1 cellular context compared by ENCODE assay signal in the genomic region with DNA sequence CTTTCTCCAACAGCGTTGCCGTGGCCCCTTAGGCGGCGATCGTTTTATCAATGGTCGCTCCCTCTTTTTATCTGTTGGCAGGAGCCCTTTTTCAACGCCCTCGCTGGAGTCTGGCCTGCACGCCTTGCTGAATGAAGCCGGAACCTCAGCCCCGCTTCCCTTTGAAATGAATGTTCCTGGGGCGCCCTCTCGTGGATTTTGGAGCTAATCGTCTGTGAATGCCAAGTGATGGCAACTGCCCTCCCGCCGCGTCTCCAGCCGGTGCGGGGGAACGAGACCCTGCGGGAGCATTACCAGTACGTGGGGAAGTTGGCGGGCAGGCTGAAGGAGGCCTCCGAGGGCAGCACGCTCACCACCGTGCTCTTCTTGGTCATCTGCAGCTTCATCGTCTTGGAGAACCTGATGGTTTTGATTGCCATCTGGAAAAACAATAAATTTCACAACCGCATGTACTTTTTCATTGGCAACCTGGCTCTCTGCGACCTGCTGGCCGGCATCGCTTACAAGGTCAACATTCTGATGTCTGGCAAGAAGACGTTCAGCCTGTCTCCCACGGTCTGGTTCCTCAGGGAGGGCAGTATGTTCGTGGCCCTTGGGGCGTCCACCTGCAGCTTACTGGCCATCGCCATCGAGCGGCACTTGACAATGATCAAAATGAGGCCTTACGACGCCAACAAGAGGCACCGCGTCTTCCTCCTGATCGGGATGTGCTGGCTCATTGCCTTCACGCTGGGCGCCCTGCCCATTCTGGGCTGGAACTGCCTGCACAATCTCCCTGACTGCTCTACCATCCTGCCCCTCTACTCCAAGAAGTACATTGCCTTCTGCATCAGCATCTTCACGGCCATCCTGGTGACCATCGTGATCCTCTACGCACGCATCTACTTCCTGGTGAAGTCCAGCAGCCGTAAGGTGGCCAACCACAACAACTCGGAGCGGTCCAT.
TF ChIP-seq lines count a peak whose summit lies in the region.

No MANE protein-coding gene starts in this region.

TF ChIP-seq in HepG2, 621 proteins besides CTCF, POLR2A, EP300 and RAD21 (continued from another document):
- TF ChIP-seq, protein P1, sequence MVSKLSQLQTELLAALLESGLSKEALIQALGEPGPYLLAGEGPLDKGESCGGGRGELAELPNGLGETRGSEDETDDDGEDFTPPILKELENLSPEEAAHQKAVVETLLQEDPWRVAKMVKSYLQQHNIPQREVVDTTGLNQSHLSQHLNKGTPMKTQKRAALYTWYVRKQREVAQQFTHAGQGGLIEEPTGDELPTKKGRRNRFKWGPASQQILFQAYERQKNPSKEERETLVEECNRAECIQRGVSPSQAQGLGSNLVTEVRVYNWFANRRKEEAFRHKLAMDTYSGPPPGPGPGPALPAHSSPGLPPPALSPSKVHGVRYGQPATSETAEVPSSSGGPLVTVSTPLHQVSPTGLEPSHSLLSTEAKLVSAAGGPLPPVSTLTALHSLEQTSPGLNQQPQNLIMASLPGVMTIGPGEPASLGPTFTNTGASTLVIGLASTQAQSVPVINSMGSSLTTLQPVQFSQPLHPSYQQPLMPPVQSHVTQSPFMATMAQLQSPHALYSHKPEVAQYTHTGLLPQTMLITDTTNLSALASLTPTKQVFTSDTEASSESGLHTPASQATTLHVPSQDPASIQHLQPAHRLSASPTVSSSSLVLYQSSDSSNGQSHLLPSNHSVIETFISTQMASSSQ (IDR thresholded peaks at IDR 0.05; ENCODE audit: low read depth): no peak
- TF ChIP-seq, protein P1 (CRISPR knock-in tag; IDR thresholded peaks at IDR 0.05; ENCODE audit: borderline replicate concordance): no peak
- TF ChIP-seq ZBTB7A (CRISPR knock-in tag; IDR thresholded peaks at IDR 0.05) (no peak), ZFY (CRISPR knock-in tag; IDR thresholded peaks at IDR 0.05) (peak; percentile 23; the same call in 1 of the 2 replicates), TOPORS (CRISPR knock-in tag; IDR thresholded peaks at IDR 0.05) (no peak), TBL1XR1 (IDR thresholded peaks at IDR 0.05; ENCODE audit: borderline replicate concordance, low read length, partially characterized antibody) (no peak), TCF7 (IDR thresholded peaks at IDR 0.05; ENCODE audit: low read depth) (no peak), RARA (CRISPR knock-in tag; IDR thresholded peaks at IDR 0.05) (no peak), ZNF891 (CRISPR knock-in tag; IDR thresholded peaks at IDR 0.05) (no peak), ZNF816 (CRISPR knock-in tag; IDR thresholded peaks at IDR 0.05; ENCODE audit: borderline replicate concordance) (no peak), YY1 (IDR thresholded peaks at IDR 0.05; ENCODE audit: insufficient read depth, insufficient replicate concordance, low read depth, low read length) (no peak), ZNF792 (CRISPR knock-in tag; IDR thresholded peaks at IDR 0.05) (no peak), ELF3 (CRISPR knock-in tag; IDR thresholded peaks at IDR 0.05) (0 out of 2 replicates have a peak, but pooled peaks have one; percentile 29), FOXM1 (CRISPR knock-in tag; IDR thresholded peaks at IDR 0.05) (no peak), ZNF354B (CRISPR knock-in tag; IDR thresholded peaks at IDR 0.05) (no peak), CCDC6 (CRISPR knock-in tag; IDR thresholded peaks at IDR 0.05) (no peak), ZNF777 (CRISPR knock-in tag; IDR thresholded peaks at IDR 0.05) (no peak), FOSL1 (CRISPR knock-in tag; IDR thresholded peaks at IDR 0.05; ENCODE audit: borderline replicate concordance) (no peak), ZNF234 (CRISPR knock-in tag; conservative IDR thresholded peaks at IDR 0.05) (no peak), MAFK (conservative IDR thresholded peaks at IDR 0.05 in 1 of 2, IDR thresholded peaks at IDR 0.05 in 1 of 2; ENCODE audit: low read length in 2 of 2) (no peak), SMC3 (IDR thresholded peaks at IDR 0.05; ENCODE audit: low read length) (peak; percentile 75), ZNF772 (CRISPR knock-in tag; IDR thresholded peaks at IDR 0.05) (no peak)
- TF ChIP-seq, protein P2, sequence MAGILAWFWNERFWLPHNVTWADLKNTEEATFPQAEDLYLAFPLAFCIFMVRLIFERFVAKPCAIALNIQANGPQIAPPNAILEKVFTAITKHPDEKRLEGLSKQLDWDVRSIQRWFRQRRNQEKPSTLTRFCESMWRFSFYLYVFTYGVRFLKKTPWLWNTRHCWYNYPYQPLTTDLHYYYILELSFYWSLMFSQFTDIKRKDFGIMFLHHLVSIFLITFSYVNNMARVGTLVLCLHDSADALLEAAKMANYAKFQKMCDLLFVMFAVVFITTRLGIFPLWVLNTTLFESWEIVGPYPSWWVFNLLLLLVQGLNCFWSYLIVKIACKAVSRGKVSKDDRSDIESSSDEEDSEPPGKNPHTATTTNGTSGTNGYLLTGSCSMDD (CRISPR knock-in tag; IDR thresholded peaks at IDR 0.05): no peak
- TF ChIP-seq, protein P3, sequence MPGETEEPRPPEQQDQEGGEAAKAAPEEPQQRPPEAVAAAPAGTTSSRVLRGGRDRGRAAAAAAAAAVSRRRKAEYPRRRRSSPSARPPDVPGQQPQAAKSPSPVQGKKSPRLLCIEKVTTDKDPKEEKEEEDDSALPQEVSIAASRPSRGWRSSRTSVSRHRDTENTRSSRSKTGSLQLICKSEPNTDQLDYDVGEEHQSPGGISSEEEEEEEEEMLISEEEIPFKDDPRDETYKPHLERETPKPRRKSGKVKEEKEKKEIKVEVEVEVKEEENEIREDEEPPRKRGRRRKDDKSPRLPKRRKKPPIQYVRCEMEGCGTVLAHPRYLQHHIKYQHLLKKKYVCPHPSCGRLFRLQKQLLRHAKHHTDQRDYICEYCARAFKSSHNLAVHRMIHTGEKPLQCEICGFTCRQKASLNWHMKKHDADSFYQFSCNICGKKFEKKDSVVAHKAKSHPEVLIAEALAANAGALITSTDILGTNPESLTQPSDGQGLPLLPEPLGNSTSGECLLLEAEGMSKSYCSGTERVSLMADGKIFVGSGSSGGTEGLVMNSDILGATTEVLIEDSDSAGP (CRISPR knock-in tag; IDR thresholded peaks at IDR 0.05; ENCODE audit: borderline replicate concordance): 0 out of 2 replicates have a peak, but pooled peaks have one; percentile 26
- TF ChIP-seq, protein P4, sequence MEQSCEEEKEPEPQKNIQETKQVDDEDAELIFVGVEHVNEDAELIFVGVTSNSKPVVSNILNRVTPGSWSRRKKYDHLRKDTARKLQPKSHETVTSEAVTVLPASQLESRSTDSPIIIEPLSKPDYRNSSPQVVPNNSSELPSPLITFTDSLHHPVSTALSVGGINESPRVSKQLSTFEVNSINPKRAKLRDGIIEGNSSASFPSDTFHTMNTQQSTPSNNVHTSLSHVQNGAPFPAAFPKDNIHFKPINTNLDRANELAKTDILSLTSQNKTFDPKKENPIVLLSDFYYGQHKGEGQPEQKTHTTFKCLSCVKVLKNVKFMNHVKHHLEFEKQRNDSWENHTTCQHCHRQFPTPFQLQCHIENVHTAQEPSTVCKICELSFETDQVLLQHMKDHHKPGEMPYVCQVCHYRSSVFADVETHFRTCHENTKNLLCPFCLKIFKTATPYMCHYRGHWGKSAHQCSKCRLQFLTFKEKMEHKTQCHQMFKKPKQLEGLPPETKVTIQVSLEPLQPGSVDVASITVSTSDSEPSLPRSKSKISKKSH (CRISPR knock-in tag; IDR thresholded peaks at IDR 0.05; ENCODE audit: borderline replicate concordance): no peak
